Comparison of ENCODE assay signal across 33 cellular contexts in the genomic region with DNA sequence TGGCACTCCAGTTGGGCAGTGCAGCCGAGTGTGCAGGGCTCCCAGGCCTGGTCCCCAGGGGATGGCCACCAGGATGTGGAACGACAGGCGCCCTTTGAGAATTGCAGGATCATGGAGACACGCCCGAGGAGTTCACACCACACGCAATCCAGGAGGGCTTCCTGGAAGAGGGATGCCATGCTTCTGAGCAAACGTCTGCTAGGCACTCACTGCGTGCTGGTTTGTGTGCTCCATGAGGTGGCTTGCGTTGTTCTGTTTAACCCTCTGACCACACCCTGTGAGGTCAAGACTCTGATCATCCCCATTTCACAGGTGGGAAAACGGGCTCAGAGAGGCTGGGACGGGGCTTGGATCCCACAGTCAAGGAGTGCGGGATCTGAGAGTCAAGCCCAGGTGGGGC.
"Had no signal": no experiment of that assay in that cellular context is flagged by ENCODE, and none has a peak within 500 bp of the region (broad histone marks: within the 10 kb centered on the region; RNA-seq: fewer than 3 reads in every experiment).

No MANE protein-coding gene starts in this region.

- H3K9me3 ChIP-seq: adrenal gland, body of pancreas, breast epithelium had no signal

- H3K4me3 ChIP-seq: adrenal gland, body of pancreas, breast epithelium had no signal

- FAIRE-seq: astrocyte, TTC549 had no signal

- H3K27me3 ChIP-seq: adrenal gland, body of pancreas, brain microvascular endothelial cell, breast epithelium had no signal

- H3K36me3 ChIP-seq: adrenal gland, breast epithelium had no signal

- DNase-seq: activated B cell treated with CpG ODN at 0.5 μM for 24 hours; activated CD4-positive, alpha-beta memory T cell treated with anti-CD3 and anti-CD28 coated beads for 36 hours; activated CD4-positive, alpha-beta T cell treated with anti-CD3 and anti-CD28 coated beads for 4 hours; activated CD4-positive, alpha-beta T cell treated with anti-CD3 and anti-CD28 coated beads, Interleukin-2, amount 10 ng/mL, durations not matched to agents 24 days and 14 days; activated CD4-positive, alpha-beta T cell treated with anti-CD3 and anti-CD28 coated beads, Interleukin-2, amount 50 U/mL, for 1 hour; activated CD4-positive, alpha-beta T cell treated with anti-CD3 and anti-CD28 coated beads, Interleukin-2, amount 50 U/mL, for 4 hours; activated CD4-positive, CD25-positive, alpha-beta regulatory T cell treated with anti-CD3 and anti-CD28 coated beads, Interleukin-2, amount 50 U/mL, for 72 hours; activated CD8-positive, alpha-beta memory T cell treated with anti-CD3 and anti-CD28 coated beads, Interleukin-2, amount 50 U/mL, for 4 hours; activated CD8-positive, alpha-beta T cell treated with anti-CD3 and anti-CD28 coated beads for 36 hours; activated effector memory CD4-positive, alpha-beta T cell treated with anti-CD3 and anti-CD28 coated beads, Interleukin-2, amount 50 U/mL, for 16 hours; activated gamma-delta T cell treated with Interleukin-2 at 50 U/mL for 16 hours; activated naive CD4-positive, alpha-beta T cell; activated naive CD4-positive, alpha-beta T cell treated with anti-CD3 and anti-CD28 coated beads for 36 hours; activated naive CD4-positive, alpha-beta T cell treated with anti-CD3 and anti-CD28 coated beads, Interleukin-2, amount 50 U/mL, for 16 hours; activated naive CD8-positive, alpha-beta T cell treated with anti-CD3 and anti-CD28 coated beads for 36 hours; activated T-cell treated with anti-CD3 and anti-CD28 coated beads for 4 hours; activated T-cell treated with anti-CD3 and anti-CD28 coated beads, Interleukin-2, amount 50 U/mL, for 1 hour; activated T-cell treated with anti-CD3 and anti-CD28 coated beads, Interleukin-2, amount 50 U/mL, for 4 hours; activated T-cell treated with anti-CD3 and anti-CD28 coated beads, Interleukin-2, amount 50 U/mL, for 72 hours; adrenal gland; amniotic stem cell; aorta; body of pancreas; brain microvascular endothelial cell; central memory CD4-positive, alpha-beta T cell; T-helper 2 cell; T-helper 9 cell had no signal

- H3K27ac ChIP-seq: adrenal gland, body of pancreas, brain microvascular endothelial cell, breast epithelium, VCaP had no signal

- H3K4me1 ChIP-seq: body of pancreas had no signal

- ATAC-seq: activated CD8-positive, alpha-beta T cell treated with anti-CD3 and anti-CD28 coated beads for 36 hours; activated naive CD4-positive, alpha-beta T cell treated with anti-CD3 and anti-CD28 coated beads, Interleukin-2, amount 50 U/mL, for 72 hours; activated T-cell treated with anti-CD3 and anti-CD28 coated beads, Interleukin-2, amount 50 U/mL, for 4 hours; activated T-cell treated with anti-CD3 and anti-CD28 coated beads, Interleukin-2, amount 50 U/mL, for 72 hours; activated T-helper 17 cell treated with anti-CD3 and anti-CD28 coated beads, Interleukin-2, amount 50 U/mL, for 72 hours; body of pancreas had no signal
